ENCODE assay signal across 13 cellular contexts in genomic region chr3:37956353-37957184, GRCh38. TPM values are rescaled to one million over a fixed set of nuclear protein-coding genes. Genes with fewer than 3 reads are reported as not detected.
A peak's percentile ranks its signal among the peaks of the same experiment; 100 is the strongest.
DNase-seq lines count a peak whose midpoint lies in the region; ATAC-seq and TF ChIP-seq lines count a peak whose summit lies in the region.
"Had no signal": no experiment of that assay in that cellular context is flagged by ENCODE, and none has a peak within 500 bp of the region (broad histone marks: within the 10 kb centered on the region; RNA-seq: fewer than 3 reads in every experiment).

No MANE protein-coding gene starts in this region.

- peaks cover 6 to 7% of the 10 kb centered on the region in 2 donors for H3K4me1 Mint-ChIP-seq in effector memory CD8-positive, alpha-beta T cell (ENCODE audit: low read depth in 2 of 2)
- H3K4me1 Mint-ChIP-seq in progenitor cell of endocrine pancreas (ENCODE audit: low read depth) = peaks cover 31% of the 10 kb centered on the region

- H3K36me3 ChIP-seq in BLaER1 (peaks cover 7% of the 10 kb centered on the region; the same call in 1 of the 2 replicates), HUES6 (ENCODE audit: control insufficient read depth, insufficient read depth, low read length) (0 out of 2 replicates have a peak, but pooled peaks cover 6% of the 10 kb centered on the region)

- TF ChIP-seq CTCF in progenitor cell of endocrine pancreas (IDR thresholded peaks at IDR 0.05; ENCODE audit: unreplicated experiment) = no peak

- ATAC-seq in effector memory CD8-positive, alpha-beta T cell (replicated peaks) = no peak
- ATAC-seq in GM18519 (IDR thresholded peaks at IDR 0.05; ENCODE audit: low FRiP score, unreplicated experiment) = no peak
- ATAC-seq in GM18511 (IDR thresholded peaks at IDR 0.05; ENCODE audit: unreplicated experiment) = no peak

- no peak for DNase-seq in effector memory CD8-positive, alpha-beta T cell
- DNase-seq in progenitor cell of endocrine pancreas (ENCODE audit: low spot score, unreplicated experiment) (no peak), NCI-H146 treated with DMSO at 0.1 percent for 48 hours (lab: John Stamatoyannopoulos, UW; ENCODE audit: unreplicated experiment) (no peak), SK-N-DZ (ENCODE audit: low spot score) (no peak)
- DNase-seq: activated CD4-positive, alpha-beta memory T cell treated with anti-CD3 and anti-CD28 coated beads for 36 hours; Caco-2; NCI-H1417 treated with DMSO at 0.1 percent for 48 hours had no signal

- no peak overlapping the region for H3K4me3 Mint-ChIP-seq in effector memory CD8-positive, alpha-beta T cell
- H3K4me3 Mint-ChIP-seq in progenitor cell of endocrine pancreas (ENCODE audit: low read depth) = no peak overlapping the region
- H3K4me3 Mint-ChIP-seq: activated CD4-positive, alpha-beta memory T cell treated with anti-CD3 and anti-CD28 coated beads for 36 hours had no signal

- no peaks in the 10 kb centered on the region; the same call in 1 of the 2 replicates for H3K9me3 ChIP-seq in BLaER1
- H3K9me3 ChIP-seq in HUES6 (ENCODE audit: control insufficient read depth, insufficient read depth, low read depth, low read length) = no peaks in the 10 kb centered on the region
- H3K9me3 ChIP-seq: Caco-2 had no signal

- H3K27me3 ChIP-seq in BLaER1 (no peaks in the 10 kb centered on the region), HUES6 (ENCODE audit: control insufficient read depth, insufficient read depth, low read length) (no peaks in the 10 kb centered on the region)

- no peaks in the 10 kb centered on the region for H4K20me1 ChIP-seq in BLaER1

- no peaks in the 10 kb centered on the region for H3K27me3 Mint-ChIP-seq in effector memory CD8-positive, alpha-beta T cell
- no peaks in the 10 kb centered on the region for H3K27me3 Mint-ChIP-seq in progenitor cell of endocrine pancreas
- H3K27me3 Mint-ChIP-seq: activated CD4-positive, alpha-beta memory T cell treated with anti-CD3 and anti-CD28 coated beads for 36 hours had no signal

- H3K4me3 ChIP-seq in BLaER1 = no peak overlapping the region
- no peak overlapping the region for H3K4me3 ChIP-seq in HUES6 (ENCODE audit: low read depth, low read length)

- no peaks in the 10 kb centered on the region for H3K36me3 Mint-ChIP-seq in effector memory CD8-positive, alpha-beta T cell (ENCODE audit: insufficient read depth)
- peaks cover 24% of the 10 kb centered on the region for H3K36me3 Mint-ChIP-seq in progenitor cell of endocrine pancreas (ENCODE audit: insufficient read depth)
- H3K36me3 Mint-ChIP-seq: activated CD4-positive, alpha-beta memory T cell treated with anti-CD3 and anti-CD28 coated beads for 36 hours had no signal

- H3K9me3 Mint-ChIP-seq in effector memory CD8-positive, alpha-beta T cell = no peaks in the 10 kb centered on the region
- H3K9me3 Mint-ChIP-seq in progenitor cell of endocrine pancreas (ENCODE audit: low read depth) = peaks cover 3% of the 10 kb centered on the region
- H3K9me3 Mint-ChIP-seq: activated CD4-positive, alpha-beta memory T cell treated with anti-CD3 and anti-CD28 coated beads for 36 hours had no signal

- peak overlapping the region; percentile 65 for H3K9ac ChIP-seq in BLaER1
- H3K9ac ChIP-seq in HUES6 (ENCODE audit: low read length) = no peak overlapping the region
- H3K9ac ChIP-seq: parathyroid adenoma had no signal

- peak overlapping the region; percentile 45 to 49 for H3K27ac Mint-ChIP-seq in effector memory CD8-positive, alpha-beta T cell
- peak overlapping the region; percentile 71 for H3K27ac Mint-ChIP-seq in progenitor cell of endocrine pancreas
- H3K27ac Mint-ChIP-seq: activated CD4-positive, alpha-beta memory T cell treated with anti-CD3 and anti-CD28 coated beads for 36 hours had no signal

- H3K27ac ChIP-seq in BLaER1 = peak overlapping the region; percentile 74
- peak overlapping the region; percentile 45; the same call in 1 of the 2 replicates for H3K27ac ChIP-seq in HUES6 (ENCODE audit: low read depth, low read length)
- H3K27ac ChIP-seq: parathyroid adenoma had no signal

- H3K4me1 ChIP-seq in BLaER1 (peaks cover 58% of the 10 kb centered on the region), HUES6 (ENCODE audit: control insufficient read depth, insufficient read depth, low read length) (peaks cover 19% of the 10 kb centered on the region)
- H3K4me1 ChIP-seq: Caco-2, parathyroid adenoma had no signal

- peak overlapping the region; percentile 81 for H3K4me2 ChIP-seq in BLaER1

RNA-seq across cellular contexts. Expression of gene VILL, which starts 34.0 kb away (rescaled TPM):
- 6.8 and 7.6 TPM in 2 replicates for total RNA-seq in progenitor cell of endocrine pancreas
- polyA plus RNA-seq in SK-N-DZ (2014; cell fraction: cytosol; rRNA removed) = 8.1 and 11.4 TPM in 2 replicates
- 30.2 and 30.8 TPM in 2 replicates for polyA plus RNA-seq in SK-N-DZ (2014; cell fraction: nucleus; rRNA removed)
- total RNA-seq: H4 had no signal
